8 cellular contexts compared by ENCODE assay signal in the genomic region with DNA sequence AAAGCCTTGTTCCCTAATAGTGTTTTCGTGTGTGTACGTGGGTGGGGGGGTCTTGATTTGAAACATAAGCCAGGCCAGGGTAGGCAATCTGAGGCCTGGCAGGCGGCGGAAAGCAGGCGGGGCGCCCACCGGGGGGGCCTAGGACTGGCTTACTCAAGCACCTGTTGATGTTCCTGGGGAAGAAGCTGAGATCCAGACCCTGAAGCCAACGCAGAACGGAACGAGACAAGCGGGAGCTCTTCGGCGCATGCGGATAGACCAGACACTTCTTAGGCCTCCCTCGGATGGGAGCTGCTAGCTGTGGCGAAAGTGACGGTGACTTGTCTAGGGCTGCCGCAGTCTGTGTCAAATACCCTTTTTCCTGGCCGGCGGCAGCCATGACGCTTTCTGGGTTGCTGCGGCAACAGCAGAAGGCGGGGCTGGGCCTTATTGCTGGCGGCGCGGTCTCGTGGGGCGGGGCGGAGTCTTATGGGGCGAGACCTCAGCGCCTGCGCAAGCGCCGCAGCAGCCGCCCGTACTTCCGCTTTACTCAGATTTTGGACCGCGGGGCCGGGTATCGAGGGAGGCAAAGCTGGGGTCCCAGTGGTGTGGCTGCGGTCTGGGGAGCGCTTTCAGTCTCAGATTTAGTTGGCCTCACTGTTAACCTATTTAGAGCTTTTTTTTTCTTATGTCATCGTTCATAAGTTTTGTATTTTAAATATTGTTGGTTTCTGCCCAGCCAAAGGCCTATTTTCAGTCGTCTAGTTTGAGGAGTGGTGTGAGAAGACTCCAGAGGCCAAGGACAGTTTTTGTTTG. TPM values are rescaled to one million over a fixed set of nuclear protein-coding genes. Genes with fewer than 3 reads are reported as not detected.
A peak's percentile ranks its signal among the peaks of the same experiment; 100 is the strongest.
DNase-seq lines count a peak whose midpoint lies in the region; ATAC-seq and TF ChIP-seq lines count a peak whose summit lies in the region.

A gene (minus strand): TSS at position 402 of the 795 bp plus-strand sequence. CDS start 23 bp downstream, at position 379.

- CTCF ChIA-PET in PC-3 (lab: Charles Lee), result no interaction called here

- ATAC-seq in GM21717 (IDR thresholded peaks at IDR 0.05; ENCODE audit: unreplicated experiment), result peak; percentile 98
- ATAC-seq in PC-3, result peak; percentile 68
- peak; percentile 100 for ATAC-seq in mucosa of descending colon

- no peaks in the 10 kb centered on the region for H3K79me2 ChIP-seq in PC-3 (ENCODE audit: low read length)

- peaks cover 43% of the 10 kb centered on the region for H3K4me1 ChIP-seq in PC-3 (ENCODE audit: insufficient read depth, low read length)
- no peaks in the 10 kb centered on the region for H3K4me1 ChIP-seq in mucosa of descending colon (ENCODE audit: low read depth)

- H3K9ac ChIP-seq in PC-3 (ENCODE audit: low read length), result peak within 1 kb of the TSS; percentile 77

- peak within 1 kb of the TSS; percentile 54 for H3K4me3 ChIP-seq in Jurkat, Clone E6-1 (ENCODE audit: low read length)
- H3K4me3 ChIP-seq in PC-3 (ENCODE audit: low read length), result peak within 1 kb of the TSS; percentile 82
- no peak within 1 kb of the TSS for H3K4me3 ChIP-seq in mucosa of descending colon

- peak within 1 kb of the TSS; percentile 99 for H2AFZ ChIP-seq in PC-3 (ENCODE audit: low read length)

- BruUV-seq in PC-3 (replicated peaks; lab: Mats Ljungman, UMichigan), result no TSS peak

- no peaks in the 10 kb centered on the region for H3F3A ChIP-seq in PC-3 (ENCODE audit: low read length, unreplicated experiment)

- DNase-seq in DMS 273 (lab: John Stamatoyannopoulos, UW; ENCODE audit: unreplicated experiment), result peak; percentile 94
- DNase-seq in Jurkat, Clone E6-1 (ENCODE audit: low read depth, low spot score), result peak; percentile 77
- DNase-seq in PC-3, result peak; percentile 76
- DNase-seq in activated T-cell treated with anti-CD3 and anti-CD28 coated beads, Interleukin-2, amount 50 U/mL, for 1 hour, result peak; percentile 94
- peak; percentile 61 for DNase-seq in epithelial cell of prostate (ENCODE audit: low read depth, low spot score)
- DNase-seq in mucosa of descending colon, result peak; percentile 96
- peak; percentile 90 to 92 for DNase-seq in stimulated activated CD8-positive, alpha-beta memory T cell treated with anti-CD3 and anti-CD28 coated beads, Interleukin-2, amount 100 ng/mL, for 48 hours (ENCODE audit: low read depth in 2 of 2)

- H3K36me3 ChIP-seq in PC-3 (ENCODE audit: low read depth, low read length), result no peaks in the 10 kb centered on the region
- H3K36me3 ChIP-seq in mucosa of descending colon (ENCODE audit: low read depth), result no peaks in the 10 kb centered on the region

- H3K9me3 ChIP-seq in PC-3 (ENCODE audit: low read length) (no peaks in the 10 kb centered on the region), mucosa of descending colon (no peaks in the 10 kb centered on the region)

- H3K27me3 ChIP-seq in PC-3 (ENCODE audit: low read length), result no peaks in the 10 kb centered on the region

- intact Hi-C loops in PC-3 (cut with micrococcal nuclease), result loop anchor here (2.0 kb wide), 1 partner anchor 75 kb away; no protein-coding TSS in a partner anchor
- intact Hi-C loops in mucosa of descending colon (cut with DNase I, micrococcal nuclease), result no loop called here

- H3K4me2 ChIP-seq in PC-3 (ENCODE audit: low read length), result peak within 1 kb of the TSS; percentile 97

- no peaks in the 10 kb centered on the region for H3K9me2 ChIP-seq in PC-3 (replicated peaks; ENCODE audit: low read length)

- POLR2A ChIA-PET in PC-3 (lab: Charles Lee; ENCODE audit: unreplicated experiment), result no interaction called here

- TF ChIP-seq CTCF in PC-3 (conservative IDR thresholded peaks at IDR 0.05; ENCODE audit: low read depth, low read length) (no peak), mucosa of descending colon (IDR thresholded peaks at IDR 0.05) (no peak)

- H4K20me1 ChIP-seq in PC-3 (ENCODE audit: low read length), result no peaks in the 10 kb centered on the region

- H3K27ac ChIP-seq in PC-3 (ENCODE audit: low read length) (peak within 1 kb of the TSS; percentile 64), epithelial cell of prostate (peak within 1 kb of the TSS; percentile 98)

RNA-seq across cellular contexts. Expression of the gene that starts here (rescaled TPM):
- polyA plus RNA-seq in Jurkat, Clone E6-1 (2012; ENCODE audit: insufficient read depth, insufficient read length), result not detected
- total RNA-seq in PC-3 (2014; rRNA removed), result 0.15 TPM in 1 of 2 replicates, not detected in the other
- under 1 TPM in 1 of 3 donors, not detected in 2; 0.57 TPM for total RNA-seq in mucosa of descending colon

Comparison
In these comparisons a context has a peak if more than half of its experiments do, and no peak if none do; other contexts are left out.
1. Peak in DNase-seq, ATAC-seq, H3K4me3 ChIP-seq, H3K27ac ChIP-seq, H3K9ac ChIP-seq and H3K4me2 ChIP-seq in PC-3; RNA of the gene not detected or under 1 TPM.
2. Peak in DNase-seq and ATAC-seq in mucosa of descending colon; RNA of the gene not detected or under 1 TPM.